Comparison of ENCODE assay signal across 16 cellular contexts in the genomic region with DNA sequence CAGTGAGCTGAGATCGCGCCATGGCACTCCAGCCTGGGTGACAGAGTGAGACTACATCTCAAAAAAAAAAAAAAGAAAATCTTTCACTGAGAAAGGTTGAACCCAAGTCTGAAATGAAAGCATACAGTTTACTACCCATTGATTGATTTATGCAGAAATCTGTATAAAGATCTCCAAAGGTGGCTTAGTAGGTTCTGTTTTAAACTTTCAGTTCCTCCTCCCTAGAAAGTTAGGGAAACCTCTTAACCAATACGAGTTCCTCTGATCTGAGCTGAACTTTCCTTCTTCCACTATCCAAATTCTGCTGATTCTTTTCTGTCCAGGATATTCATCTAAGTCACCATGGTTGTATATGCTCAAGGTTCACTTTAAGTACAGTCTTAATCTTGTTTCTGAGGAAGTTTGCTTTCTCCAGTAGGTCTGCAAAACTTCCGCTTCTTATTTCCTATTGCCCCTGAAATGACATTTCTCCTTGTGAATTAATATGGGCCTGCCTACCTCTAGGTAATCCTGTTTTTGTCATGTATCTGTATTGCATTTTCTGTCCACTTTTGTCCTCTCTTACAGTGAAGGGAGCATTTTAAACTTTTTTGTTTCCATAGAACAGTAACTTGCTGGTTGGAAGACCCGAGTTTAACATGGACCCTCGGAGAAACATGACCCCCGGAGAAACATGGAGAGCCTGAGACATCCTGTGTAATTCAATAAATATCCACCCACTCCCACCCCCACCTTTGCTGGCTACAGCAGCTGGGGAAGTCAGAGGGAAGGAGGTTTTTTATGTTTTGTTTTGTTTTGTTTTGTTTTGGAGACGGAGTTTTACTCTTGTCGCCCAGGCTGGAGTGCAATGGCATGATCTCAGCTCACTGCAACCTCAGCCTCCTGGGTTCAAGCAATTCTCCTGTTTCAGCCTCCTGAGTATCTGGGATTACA. TPM values are rescaled to one million over a fixed set of nuclear protein-coding genes. Genes with fewer than 3 reads are reported as not detected.
A peak's percentile ranks its signal among the peaks of the same experiment; 100 is the strongest.
DNase-seq lines count a peak whose midpoint lies in the region; ATAC-seq and TF ChIP-seq lines count a peak whose summit lies in the region.
"Had no signal": no experiment of that assay in that cellular context is flagged by ENCODE, and none has a peak within 500 bp of the region (broad histone marks: within the 10 kb centered on the region; RNA-seq: fewer than 3 reads in every experiment).

No MANE protein-coding gene starts in this region.

- DNase-seq in GM10248 (ENCODE audit: extremely low spot score) (peak; percentile 22), NOMO-1 treated with dmso at 0.1 percent for 144 hours (lab: John Stamatoyannopoulos, UW; ENCODE audit: unreplicated experiment) (peak; percentile 35), head of caudate nucleus (no peak), SHP77 treated with DMSO at 0.1 percent for 48 hours (lab: John Stamatoyannopoulos, UW) (no peak), HK-2 (ENCODE audit: unreplicated experiment) (no peak)
- DNase-seq in activated naive CD8-positive, alpha-beta T cell treated with anti-CD3 and anti-CD28 coated beads, Interleukin-2, amount 10 ng/mL, durations not matched to agents 7 days and 5 days = no peak
- DNase-seq in naive thymus-derived CD8-positive, alpha-beta T cell = no peak
- DNase-seq: activated CD4-positive, CD25-positive, alpha-beta regulatory T cell treated with anti-CD3 and anti-CD28 coated beads, Interleukin-2, amount 50 U/mL, for 72 hours; activated T-cell treated with anti-CD3 and anti-CD28 coated beads for 4 hours; cerebellar nuclear complex; kidney glomerular epithelial cell; NCI-H2081; sigmoid colon; stimulated activated CD4-positive, alpha-beta T cell treated with anti-CD3 and anti-CD28 coated beads, Interleukin-4, amount 100 ng/mL, for 24 hours had no signal

- no peak for TF ChIP-seq CTCF in GM10248 (IDR thresholded peaks at IDR 0.05; ENCODE audit: control extremely low read depth, extremely low read depth, low read depth, missing control alignments)

- CTCF ChIA-PET in GM10248 (lab: Yijun Ruan, JAX) = interaction anchor here (0.8 to 1.5 kb wide), 3 partner anchors 11 to 28 kb away, joined by 3 read pairs; no protein-coding TSS in a partner anchor

- peaks cover 8% of the 10 kb centered on the region for H3K27me3 Mint-ChIP-seq in activated naive CD8-positive, alpha-beta T cell treated with anti-CD3 and anti-CD28 coated beads, Interleukin-2, amount 10 ng/mL, durations not matched to agents 7 days and 5 days
- H3K27me3 Mint-ChIP-seq in naive thymus-derived CD8-positive, alpha-beta T cell = no peaks in the 10 kb centered on the region

- POLR2A ChIA-PET in GM10248 (lab: Yijun Ruan, JAX) = no interaction called here
- POLR2A ChIA-PET in activated naive CD8-positive, alpha-beta T cell treated with anti-CD3 and anti-CD28 coated beads, Interleukin-2, amount 10 ng/mL, durations not matched to agents 7 days and 5 days (lab: Charles Lee) = no interaction called here
- POLR2A ChIA-PET in naive thymus-derived CD8-positive, alpha-beta T cell (lab: Charles Lee) = interaction anchor here (0.7 to 1.6 kb wide), 2 partner anchors 32 to 135 kb away, joined by 3 read pairs; partner anchors contain the start of gene GPX7

- H3K36me3 Mint-ChIP-seq in activated naive CD8-positive, alpha-beta T cell treated with anti-CD3 and anti-CD28 coated beads, Interleukin-2, amount 10 ng/mL, durations not matched to agents 7 days and 5 days = peaks cover 3% of the 10 kb centered on the region
- H3K36me3 Mint-ChIP-seq in naive thymus-derived CD8-positive, alpha-beta T cell = no peaks in the 10 kb centered on the region

- intact Hi-C loops in head of caudate nucleus (cut with DNase I) = no loop called here

- H3K27ac Mint-ChIP-seq in activated naive CD8-positive, alpha-beta T cell treated with anti-CD3 and anti-CD28 coated beads, Interleukin-2, amount 10 ng/mL, durations not matched to agents 7 days and 5 days = peak overlapping the region; percentile 58
- H3K27ac Mint-ChIP-seq in naive thymus-derived CD8-positive, alpha-beta T cell = peak overlapping the region in 6 of 10 donors; percentile 14 to 54 (median 38)

- H3K4me1 Mint-ChIP-seq in activated naive CD8-positive, alpha-beta T cell treated with anti-CD3 and anti-CD28 coated beads, Interleukin-2, amount 10 ng/mL, durations not matched to agents 7 days and 5 days = peaks cover 20% of the 10 kb centered on the region
- H3K4me1 Mint-ChIP-seq in naive thymus-derived CD8-positive, alpha-beta T cell = peaks cover 13 to 26% (median 23%) of the 10 kb centered on the region in 4 donors

- peak overlapping the region; percentile 41 for H3K4me3 Mint-ChIP-seq in activated naive CD8-positive, alpha-beta T cell treated with anti-CD3 and anti-CD28 coated beads, Interleukin-2, amount 10 ng/mL, durations not matched to agents 7 days and 5 days
- H3K4me3 Mint-ChIP-seq in naive thymus-derived CD8-positive, alpha-beta T cell = peak overlapping the region in 5 of 10 donors; percentile 11 to 22 (median 18)
- H3K4me3 Mint-ChIP-seq: neural crest cell had no signal

- no peak for ATAC-seq in activated naive CD8-positive, alpha-beta T cell treated with anti-CD3 and anti-CD28 coated beads, Interleukin-2, amount 10 ng/mL, durations not matched to agents 7 days and 5 days (ENCODE audit: low read depth)
- no peak for ATAC-seq in naive thymus-derived CD8-positive, alpha-beta T cell
- ATAC-seq in GM21619 (IDR thresholded peaks at IDR 0.05; ENCODE audit: unreplicated experiment) = no peak

- H3K9me3 Mint-ChIP-seq in activated naive CD8-positive, alpha-beta T cell treated with anti-CD3 and anti-CD28 coated beads, Interleukin-2, amount 10 ng/mL, durations not matched to agents 7 days and 5 days = no peaks in the 10 kb centered on the region
- no peaks in the 10 kb centered on the region for H3K9me3 Mint-ChIP-seq in naive thymus-derived CD8-positive, alpha-beta T cell
- H3K9me3 Mint-ChIP-seq: neural crest cell had no signal

RNA-seq across cellular contexts. Expression of gene TUT4, which starts 16.7 kb away (rescaled TPM):
- total RNA-seq in activated naive CD8-positive, alpha-beta T cell treated with anti-CD3 and anti-CD28 coated beads, Interleukin-2, amount 10 ng/mL, durations not matched to agents 7 days and 5 days = 100 to 1,000 TPM; 104 to 110 TPM
- 100 to 1,000 TPM; 171 to 178 TPM for total RNA-seq in naive thymus-derived CD8-positive, alpha-beta T cell
- polyA plus RNA-seq in naive thymus-derived CD8-positive, alpha-beta T cell = 10 to 100 TPM; 31.6 to 40.9 (median 32.7) TPM

RNA-seq across cellular contexts. Expression of gene GPX7, which starts 32.6 kb away (rescaled TPM):
- 10 to 100 TPM; 13.5 to 13.9 TPM for total RNA-seq in activated naive CD8-positive, alpha-beta T cell treated with anti-CD3 and anti-CD28 coated beads, Interleukin-2, amount 10 ng/mL, durations not matched to agents 7 days and 5 days
- total RNA-seq in naive thymus-derived CD8-positive, alpha-beta T cell = 10 to 100 TPM; 25.0 to 30.4 TPM
- 10 to 100 TPM; 30.2 to 34.5 (median 30.3) TPM for polyA plus RNA-seq in naive thymus-derived CD8-positive, alpha-beta T cell

Comparison
In these comparisons a context has a peak if more than half of its experiments do, and no peak if none do; other contexts are left out.
1. DNase-seq: peak in GM10248 (single experiment) and NOMO-1 treated with dmso at 0.1 percent for 144 hours (single experiment); none in activated naive CD8-positive, alpha-beta T cell treated with anti-CD3 and anti-CD28 coated beads, Interleukin-2, amount 10 ng/mL, durations not matched to agents 7 days and 5 days (single experiment), naive thymus-derived CD8-positive, alpha-beta T cell (0 of 10), head of caudate nucleus (0 of 42), SHP77 treated with DMSO at 0.1 percent for 48 hours (single experiment) and HK-2 (single experiment).